In the genomic region with DNA sequence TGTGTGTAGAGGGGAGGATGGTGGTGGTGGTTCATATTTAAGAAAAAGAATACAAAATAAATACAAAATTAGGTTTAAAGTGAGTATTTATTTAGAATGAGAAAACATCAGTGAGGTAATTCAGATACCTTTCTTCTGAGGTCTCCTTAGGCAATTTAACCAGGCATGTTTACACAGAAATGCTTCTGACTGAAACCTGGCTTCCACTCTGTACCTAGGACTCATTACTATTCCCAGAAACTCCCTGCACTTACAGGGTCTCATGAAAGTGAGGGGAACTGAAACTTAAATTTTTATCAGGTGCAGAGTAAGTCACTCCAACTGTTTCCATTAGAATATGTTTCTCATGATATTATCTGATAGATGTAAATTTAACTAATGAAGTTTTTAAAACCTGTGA, we compare ENCODE assay signal across 24 cellular contexts.
"Had no signal": no experiment of that assay in that cellular context is flagged by ENCODE, and none has a peak within 500 bp of the region (broad histone marks: within the 10 kb centered on the region; RNA-seq: fewer than 3 reads in every experiment).

No MANE protein-coding gene starts in this region.

- H3K27ac ChIP-seq: colonic mucosa, epithelial cell of prostate, esophagus squamous epithelium, gastroesophageal sphincter, heart left ventricle, hepatocyte, lower lobe of right lung had no signal

- H3K4me2 ChIP-seq: hepatocyte had no signal

- DNase-seq: colonic mucosa; cortex of kidney; effector memory CD4-positive, alpha-beta T cell; erythroblast; esophagus squamous epithelium; foreskin fibroblast; heart left ventricle; hypothalamus; immature natural killer cell; islet precursor cell; kidney; kidney glomerular epithelial cell; left colon; left ventricle myocardium superior; lower lobe of right lung; mesenchymal stem cell; mucosa of descending colon; naive B cell; naive thymus-derived CD8-positive, alpha-beta T cell had no signal

- H3K4me1 ChIP-seq: colonic mucosa, esophagus squamous epithelium, gastroesophageal sphincter, heart left ventricle, lower lobe of right lung had no signal

- H2AFZ ChIP-seq: hepatocyte had no signal

- H3K36me3 ChIP-seq: colonic mucosa, esophagus squamous epithelium, gastroesophageal sphincter, heart left ventricle, lower lobe of right lung had no signal

- H3K27me3 ChIP-seq: colonic mucosa, gastroesophageal sphincter, hepatocyte had no signal

- ATAC-seq: esophagus mucosa; gastroesophageal sphincter; heart left ventricle; left colon; left lobe of liver; left ventricle myocardium superior; mucosa of descending colon; naive thymus-derived CD8-positive, alpha-beta T cell had no signal

- H3K79me2 ChIP-seq: hepatocyte had no signal

- H3K4me3 ChIP-seq: colonic mucosa, esophagus squamous epithelium, gastroesophageal sphincter, heart left ventricle, hepatocyte, lower lobe of right lung, mucosa of descending colon had no signal

- H3K9me3 ChIP-seq: colonic mucosa, gastroesophageal sphincter, lower lobe of right lung, mucosa of descending colon had no signal
